ENCODE assay signal across 8 cellular contexts in genomic region chr3:30607032-30607833, GRCh38. TPM values are rescaled to one million over a fixed set of nuclear protein-coding genes. Genes with fewer than 3 reads are reported as not detected.
DNase-seq lines count a peak whose midpoint lies in the region; ATAC-seq and TF ChIP-seq lines count a peak whose summit lies in the region.

No MANE protein-coding gene starts in this region.

- peaks cover 58% of the 10 kb centered on the region for H3K36me3 Mint-ChIP-seq in Calu3 (ENCODE audit: insufficient read depth, unreplicated experiment)

- H3K4me3 Mint-ChIP-seq in Calu3 (ENCODE audit: low read depth, unreplicated experiment), result peak overlapping the region; percentile 66

- peak overlapping the region; percentile 73 for H2AFZ ChIP-seq in KMS-11 (ENCODE audit: low read depth)

- BruUV-seq in Calu3 (replicated peaks; lab: Mats Ljungman, UMichigan), result no TSS peak

- H3K27me3 ChIP-seq in KMS-11 (ENCODE audit: insufficient read depth, low read depth) (no peaks in the 10 kb centered on the region), duodenal mucosa (ENCODE audit: control insufficient read depth in 1 of 2, insufficient read depth in 2 of 2, low read length in 2 of 2) (no peaks in the 10 kb centered on the region)

- peak overlapping the region; percentile 39; the same call in 1 of the 2 replicates for H3K4me2 ChIP-seq in KMS-11

- no peaks in the 10 kb centered on the region for H3K36me3 ChIP-seq in KMS-11 (ENCODE audit: insufficient read depth)
- H3K36me3 ChIP-seq in duodenal mucosa (ENCODE audit: control insufficient read depth in 1 of 2, insufficient read depth in 2 of 2, low read length in 2 of 2), result no peaks in the 10 kb centered on the region

- no peak overlapping the region for H3K27ac ChIP-seq in KMS-11
- peak overlapping the region; percentile 92 for H3K27ac ChIP-seq in duodenal mucosa (ENCODE audit: low read depth, low read length)

- peak; percentile 60 for DNase-seq in Calu3
- DNase-seq in activated CD4-positive, alpha-beta T cell treated with anti-CD3 and anti-CD28 coated beads for 24 hours (ENCODE audit: low read depth in 2 of 2), result peak; percentile 40 to 53
- peak; percentile 72 to 82 for DNase-seq in lung microvascular endothelial cell (ENCODE audit: low read depth in 2 of 2)
- peak; percentile 48 to 50 for DNase-seq in stimulated activated CD8-positive, alpha-beta memory T cell treated with anti-CD3 and anti-CD28 coated beads, Interleukin-2, amount 100 ng/mL, for 48 hours (ENCODE audit: low read depth in 2 of 2)
- no peak for DNase-seq in cerebellar cortex (ENCODE audit: low spot score)

- H3K9me3 ChIP-seq in duodenal mucosa (ENCODE audit: control insufficient read depth in 1 of 2, low read length in 2 of 2), result no peaks in the 10 kb centered on the region

- H3K4me1 ChIP-seq in KMS-11 (ENCODE audit: low read depth, poor library complexity, severe bottlenecking) (peaks cover 13% of the 10 kb centered on the region), duodenal mucosa (ENCODE audit: control insufficient read depth in 1 of 2, insufficient read depth in 2 of 2, low read length in 2 of 2) (peaks cover 26 to 46% of the 10 kb centered on the region in 2 donors)

- no peaks in the 10 kb centered on the region for H3K9me3 Mint-ChIP-seq in Calu3 (ENCODE audit: low read depth, unreplicated experiment)

- ATAC-seq in GM21717 (IDR thresholded peaks at IDR 0.05; ENCODE audit: unreplicated experiment), result peak; percentile 59

- no peaks in the 10 kb centered on the region for H3K79me2 ChIP-seq in KMS-11 (ENCODE audit: insufficient read depth, low read depth)

- H4K20me1 ChIP-seq in KMS-11 (ENCODE audit: insufficient read depth), result no peaks in the 10 kb centered on the region

- intact Hi-C loops in Calu3 (cut with micrococcal nuclease; ENCODE audit: unreplicated experiment), result loop anchor here (2.0 to 5.0 kb wide), 4 partner anchors 62 to 265 kb away; no protein-coding TSS in a partner anchor

- no peaks in the 10 kb centered on the region for H3K27me3 Mint-ChIP-seq in Calu3 (ENCODE audit: unreplicated experiment)

- peak overlapping the region; percentile 77 for H3K27ac Mint-ChIP-seq in Calu3 (ENCODE audit: unreplicated experiment)

- H3K9ac ChIP-seq in KMS-11 (peak overlapping the region; percentile 72), duodenal mucosa (ENCODE audit: low read depth in 1 of 2, low read length in 2 of 2) (peak overlapping the region; percentile 76 to 94)

- H3K4me3 ChIP-seq in KMS-11 (IDR thresholded peaks at IDR 0.05; ENCODE audit: insufficient read depth, low read depth, low read length) (no peak overlapping the region), duodenal mucosa (ENCODE audit: low read depth in 1 of 2, low read length in 2 of 2) (peak overlapping the region; percentile 83 to 92)

- CTCF ChIA-PET in Calu3 (lab: Charles Lee), result interaction anchor here (1.4 kb wide), 1 partner anchor 81 kb away, joined by 7 read pairs; no protein-coding TSS in a partner anchor

- H3K4me1 Mint-ChIP-seq in Calu3 (ENCODE audit: low read depth, unreplicated experiment), result peaks cover 50% of the 10 kb centered on the region

- TF ChIP-seq CTCF in Calu3 (IDR thresholded peaks at IDR 0.05; ENCODE audit: unreplicated experiment), result no peak
- TF ChIP-seq CTCF in KMS-11 (conservative IDR thresholded peaks at IDR 0.05; ENCODE audit: low read depth, low read length), result no peak

RNA-seq across cellular contexts. Expression of gene TGFBR2, which starts 0.8 kb away (rescaled TPM):
- total RNA-seq in Calu3 (2022), result 103 and 105 TPM in 2 replicates
- total RNA-seq in lung microvascular endothelial cell, result 291 and 425 TPM in 2 replicates
